13 cellular contexts compared by ENCODE assay signal in genomic region chr3:55675478-55675877, GRCh38.
A peak's percentile ranks its signal among the peaks of the same experiment; 100 is the strongest.
DNase-seq lines count a peak whose midpoint lies in the region; ATAC-seq, FAIRE-seq and TF ChIP-seq lines count a peak whose summit lies in the region.
"Had no signal": no experiment of that assay in that cellular context is flagged by ENCODE, and none has a peak within 500 bp of the region (broad histone marks: within the 10 kb centered on the region; RNA-seq: fewer than 3 reads in every experiment).

No MANE protein-coding gene starts in this region.

- in situ Hi-C loops in brain microvascular endothelial cell (cut with HindIII; ENCODE audit: low pct_ligation_motif_present, low sequenced_read_pairs): no loop called here

- H3K27me3 ChIP-seq in brain microvascular endothelial cell (replicated peaks): no peaks in the 10 kb centered on the region
- H3K27me3 ChIP-seq: left lung, vagina had no signal

- ATAC-seq in GM19438 (IDR thresholded peaks at IDR 0.05; ENCODE audit: low read depth, unreplicated experiment) (peak; percentile 98), HG02884 (IDR thresholded peaks at IDR 0.05; ENCODE audit: unreplicated experiment) (peak; percentile 99), HG03571 (IDR thresholded peaks at IDR 0.05; ENCODE audit: unreplicated experiment) (peak; percentile 99)
- ATAC-seq: left lung, SK-N-SH treated with all-trans-retinoic acid at 6 μM for 48 hours had no signal

- TF ChIP-seq CTCF in brain microvascular endothelial cell (IDR thresholded peaks at IDR 0.05; ENCODE audit: low read depth, low read length, missing control alignments): no peak

- H3K36me3 ChIP-seq in brain microvascular endothelial cell (replicated peaks): no peaks in the 10 kb centered on the region
- H3K36me3 ChIP-seq: left lung, vagina had no signal

- peak; percentile 23 for DNase-seq in GM18507 (ENCODE audit: extremely low spot score, insufficient read length, low read depth)
- no peak for DNase-seq in DMS79 (lab: John Stamatoyannopoulos, UW)
- DNase-seq in DMS153 (lab: John Stamatoyannopoulos, UW): no peak
- no peak for DNase-seq in brain microvascular endothelial cell
- no peak for DNase-seq in hippocampal formation (lab: John Stamatoyannopoulos, UW)
- DNase-seq: Kasumi-1, left lung had no signal

- H3K4me3 ChIP-seq in brain microvascular endothelial cell (ENCODE audit: low read depth, low read length): no peak overlapping the region
- H3K4me3 ChIP-seq: left lung, vagina had no signal

- FAIRE-seq in GM18507 (lab: Jason Lieb, UNC): peak; percentile 84
- FAIRE-seq: bronchial epithelial cell had no signal

- no peak overlapping the region for H3K27ac ChIP-seq in brain microvascular endothelial cell
- H3K27ac ChIP-seq: left lung, vagina had no signal
